Comparison of ENCODE assay signal across 17 cellular contexts in genomic region chr9:127497656-127498290, GRCh38. TPM values are rescaled to one million over a fixed set of nuclear protein-coding genes. Genes with fewer than 3 reads are reported as not detected.
DNase-seq lines count a peak whose midpoint lies in the region; ATAC-seq, FAIRE-seq and TF ChIP-seq lines count a peak whose summit lies in the region.
"Had no signal": no experiment of that assay in that cellular context is flagged by ENCODE, and none has a peak within 500 bp of the region (broad histone marks: within the 10 kb centered on the region; RNA-seq: fewer than 3 reads in every experiment).

No MANE protein-coding gene starts in this region.

- no peaks in the 10 kb centered on the region for H4K20me1 ChIP-seq in HepG2 (ENCODE audit: insufficient read depth, low read length)

- 95% methylated on average over 13 of the region's 13 CpGs for WGBS in HepG2 (ENCODE audit: low lambda C conversion rate)
- 100% methylated on average over 3 of the region's 13 CpGs for WGBS in right lobe of liver (ENCODE audit: insufficient coverage, low coverage, low lambda C conversion rate, missing lambda C conversion rate)
- WGBS in transverse colon (ENCODE audit: low coverage in 1 of 2), 2 donors, result 93% methylated on average over 13 of the region's 13 CpGs; no CpG with 5 or more reads in 1 of the 2 donors

- H3K36me3 ChIP-seq in HepG2 (replicated peaks in 1 of 2; ENCODE audit: control insufficient read depth in 1 of 2, insufficient read depth in 2 of 2, low read length in 2 of 2) (peaks cover 6 to 25% of the 10 kb centered on the region in 2 experiments; a peak in 4 of 5 replicates), right lobe of liver (peaks cover 3 to 37% (median 11%) of the 10 kb centered on the region in 4 donors), WERI-Rb-1 (peaks cover 27% of the 10 kb centered on the region), kidney (ENCODE audit: control insufficient read depth in 1 of 2, insufficient read depth in 2 of 2, low read length in 2 of 2) (peaks cover 9 to 13% of the 10 kb centered on the region in 2 donors), transverse colon (peaks cover 0 to 8% (median 2%) of the 10 kb centered on the region in 4 donors), upper lobe of right lung (peaks cover 68% of the 10 kb centered on the region)

- TF ChIP-seq EP300 in HepG2 (IDR thresholded peaks at IDR 0.05; ENCODE audit: low read depth in 2 of 2, low read length in 2 of 2) (no peak), HepG2 (CRISPR knock-in tag; IDR thresholded peaks at IDR 0.05; ENCODE audit: borderline replicate concordance) (no peak), transverse colon (IDR thresholded peaks at IDR 0.05; ENCODE audit: low read depth) (no peak)

- FAIRE-seq in HepG2 (lab: Jason Lieb, UNC) (no peak), kidney (lab: Jason Lieb, UNC) (no peak)
- FAIRE-seq: H54 had no signal

- no peak overlapping the region for H2AFZ ChIP-seq in HepG2 (ENCODE audit: low read length)

- TF ChIP-seq POLR2A in HepG2 (IDR thresholded peaks at IDR 0.05; ENCODE audit: insufficient read depth in 1 of 2, low read depth in 2 of 2, low read length in 2 of 2) (no peak), right lobe of liver (IDR thresholded peaks at IDR 0.05) (no peak), transverse colon (IDR thresholded peaks at IDR 0.05) (no peak)

- intact Hi-C loops in HepG2 (cut with micrococcal nuclease; ENCODE audit: unreplicated experiment), result no loop called here
- intact Hi-C loops in right lobe of liver (cut with DNase I), result no loop called here
- intact Hi-C loops in kidney (cut with DNase I), result no loop called here
- intact Hi-C loops in transverse colon (cut with DNase I; ENCODE audit: low total_unique reads), result no loop called here
- intact Hi-C loops in upper lobe of right lung (cut with DNase I), result loop anchor here (10.0 kb wide), 1 partner anchor 227 kb away; no protein-coding TSS in a partner anchor

- no peaks in the 10 kb centered on the region for H3K4me1 ChIP-seq in HepG2 (ENCODE audit: insufficient read depth, low read length)
- no peaks in the 10 kb centered on the region for H3K4me1 ChIP-seq in right lobe of liver
- H3K4me1 ChIP-seq in kidney (ENCODE audit: control insufficient read depth in 1 of 2, insufficient read depth in 1 of 2, low read depth in 1 of 2, low read length in 2 of 2), result peaks cover 0 to 7% of the 10 kb centered on the region in 2 donors
- H3K4me1 ChIP-seq in transverse colon, result peaks cover 0 to 21% (median 20%) of the 10 kb centered on the region in 4 donors
- peaks cover 6% of the 10 kb centered on the region for H3K4me1 ChIP-seq in upper lobe of right lung

- peak; percentile 33; the same call in 2 of the 3 replicates for ATAC-seq in HepG2
- no peak for ATAC-seq in right lobe of liver
- ATAC-seq in HG03521 (IDR thresholded peaks at IDR 0.05; ENCODE audit: unreplicated experiment), result no peak
- ATAC-seq in upper lobe of right lung, result no peak

- TF ChIP-seq CTCF in HepG2 (CRISPR knock-in tag; IDR thresholded peaks at IDR 0.05) (0 out of 2 replicates have a peak, but pooled peaks have one; percentile 3), right lobe of liver (IDR thresholded peaks at IDR 0.05) (no peak), WERI-Rb-1 (IDR thresholded peaks at IDR 0.05; ENCODE audit: low read depth, low read length) (no peak), kidney (IDR thresholded peaks at IDR 0.05; ENCODE audit: borderline replicate concordance, extremely low read depth, insufficient read depth) (no peak), transverse colon (IDR thresholded peaks at IDR 0.05) (no peak), upper lobe of right lung (IDR thresholded peaks at IDR 0.05) (no peak)

- H3K9me3 ChIP-seq in HepG2 (ENCODE audit: low read length), result no peaks in the 10 kb centered on the region
- no peaks in the 10 kb centered on the region for H3K9me3 ChIP-seq in right lobe of liver
- H3K9me3 ChIP-seq in WERI-Rb-1 (ENCODE audit: severe bottlenecking), result no peaks in the 10 kb centered on the region
- no peaks in the 10 kb centered on the region for H3K9me3 ChIP-seq in kidney (ENCODE audit: control insufficient read depth in 1 of 2, low read length in 2 of 2)
- no peaks in the 10 kb centered on the region for H3K9me3 ChIP-seq in transverse colon
- H3K9me3 ChIP-seq in upper lobe of right lung, result no peaks in the 10 kb centered on the region
- H3K9me3 ChIP-seq: SJSA1 had no signal

- no TSS peak for BruUV-seq in HepG2 (replicated peaks; lab: Mats Ljungman, UMichigan)

- no peak for TF ChIP-seq RAD21 in HepG2 (CRISPR knock-in tag; IDR thresholded peaks at IDR 0.05)

- no peaks in the 10 kb centered on the region for H3K79me2 ChIP-seq in HepG2 (ENCODE audit: insufficient read depth, low read length)

- H3K27ac ChIP-seq in HepG2 (ENCODE audit: extremely low read length, insufficient read depth, low read length) (no peak overlapping the region), right lobe of liver (no peak overlapping the region), WERI-Rb-1 (peak overlapping the region; percentile 90), kidney (ENCODE audit: low read depth in 2 of 2, low read length in 2 of 2) (no peak overlapping the region), transverse colon (no peak overlapping the region), upper lobe of right lung (no peak overlapping the region)
- H3K27ac ChIP-seq: SJSA1 had no signal

- H3K4me2 ChIP-seq in HepG2 (ENCODE audit: low read depth, low read length), result no peak overlapping the region

- H3K4me3 ChIP-seq in HepG2 (replicated peaks in 1 of 3; ENCODE audit: insufficient read depth in 1 of 3, low read depth in 2 of 3, low read length in 3 of 3) (no peak overlapping the region), right lobe of liver (no peak overlapping the region), WERI-Rb-1 (ENCODE audit: low read depth, low read length) (no peak overlapping the region), kidney (ENCODE audit: low read length in 2 of 2) (no peak overlapping the region), transverse colon (no peak overlapping the region), upper lobe of right lung (no peak overlapping the region)
- H3K4me3 ChIP-seq: SJSA1 had no signal

- in situ Hi-C loops in HepG2 (cut with HindIII; ENCODE audit: extremely low pct_ligation_motif_present, low pct_unique_long_range_greater_than_20kb), result no loop called here
- in situ Hi-C loops in transverse colon (cut with MboI; ENCODE audit: low pct_ligation_motif_present in 1 of 4, low pct_unique_long_range_greater_than_20kb in 1 of 4, low sequenced_read_pairs in 3 of 4), result no loop called here

- H3K27me3 ChIP-seq in HepG2 (ENCODE audit: control insufficient read depth in 1 of 2, insufficient read depth in 2 of 2, low read length in 2 of 2) (no peaks in the 10 kb centered on the region), right lobe of liver (no peaks in the 10 kb centered on the region), WERI-Rb-1 (ENCODE audit: insufficient read depth, low read depth, severe bottlenecking) (no peaks in the 10 kb centered on the region), transverse colon (no peaks in the 10 kb centered on the region), upper lobe of right lung (no peaks in the 10 kb centered on the region)
- H3K27me3 ChIP-seq: SJSA1 had no signal

- no peak overlapping the region for H3K9ac ChIP-seq in HepG2 (ENCODE audit: insufficient read depth, low read depth, low read length)
- no peak overlapping the region for H3K9ac ChIP-seq in kidney (ENCODE audit: low read length in 2 of 2)

- CTCF ChIA-PET in HepG2 (lab: Yijun Ruan, JAX; ENCODE audit: low intra/inter-chr PET ratio, low total read pairs), result no interaction called here

- DNase-seq in HepG2 (ENCODE audit: low spot score), result no peak
- no peak for DNase-seq in right lobe of liver
- no peak for DNase-seq in WERI-Rb-1
- peak; percentile 32 for DNase-seq in kidney
- no peak for DNase-seq in transverse colon
- DNase-seq in upper lobe of right lung, result no peak
- DNase-seq: ACHN; CD4-positive, alpha-beta T cell; NCI-H1436 treated with DMSO at 0.1 percent for 48 hours; NCI-H2029 treated with DMSO at 0.1 percent for 48 hours; NCI-H2171 treated with DMSO at 0.1 percent for 48 hours; NCI-H446 treated with DMSO at 0.1 percent for 48 hours; NCI-H748 treated with DMSO at 0.1 percent for 48 hours; OCI-M1 had no signal

- POLR2A ChIA-PET in HepG2 (lab: Yijun Ruan, JAX), result no interaction called here

RNA-seq across cellular contexts. Expression of gene LRSAM1, which starts 46.5 kb away (rescaled TPM):
- total RNA-seq in HepG2 (2016; rRNA removed; fragmentation: Illumina TruSeq; extraction: Trizol) (4.6 and 8.7 TPM in 2 replicates), right lobe of liver (10 to 100 TPM in 5 of 6 experiments, 1 to 10 TPM in 1; 9.4 to 13.3 (median 12.1) TPM), kidney (24.6 TPM), transverse colon (10 to 100 TPM; 16.2 to 39.2 (median 26.2) TPM), upper lobe of right lung (18.8 TPM)
- 1.5 and 1.7 TPM in 2 replicates for total RNA-seq in HepG2 (2016; cell fraction: cytosol; rRNA removed; fragmentation: Illumina TruSeq; extraction: Trizol; ENCODE audit: low read depth)
- 4.2 and 9.8 TPM in 2 replicates for total RNA-seq in HepG2 (2016; cell fraction: insoluble cytoplasmic fraction; rRNA removed; fragmentation: Illumina TruSeq; extraction: Trizol)
- 3.2 and 4.0 TPM in 2 replicates for total RNA-seq in HepG2 (2016; cell fraction: membrane; rRNA removed; fragmentation: Illumina TruSeq; extraction: Trizol)
- total RNA-seq in HepG2 (2016; cell fraction: nucleus; rRNA removed; fragmentation: Illumina TruSeq; extraction: Trizol), result 9.5 and 16.9 TPM in 2 replicates
- polyA plus RNA-seq in HepG2 (2011; rRNA removed) (10.2 and 12.2 TPM in 2 replicates), kidney (ENCODE audit: insufficient read depth, low read depth, low replicate concordance) (15.8 TPM)
- 4.1 and 5.2 TPM in 2 replicates for polyA plus RNA-seq in HepG2 (2011; cell fraction: cytosol; rRNA removed)
- 68.4 and 76.1 TPM in 2 replicates for polyA plus RNA-seq in HepG2 (2011; cell fraction: nucleus; rRNA removed)
- polyA plus RNA-seq in HepG2 (2012), result 10.0 and 14.6 TPM in 2 replicates
- 1.2 and 1.5 TPM in 2 replicates for polyA plus RNA-seq in HepG2 (2016; cell fraction: cytosol; fragmentation: Illumina TruSeq; extraction: Trizol; ENCODE audit: low read depth)
- 5.4 and 6.9 TPM in 2 replicates for polyA plus RNA-seq in HepG2 (2016; cell fraction: insoluble cytoplasmic fraction; fragmentation: Illumina TruSeq; extraction: Trizol; ENCODE audit: low read depth)
- polyA plus RNA-seq in HepG2 (2016; cell fraction: membrane; fragmentation: Illumina TruSeq; extraction: Trizol; ENCODE audit: low read depth), result 1.2 and 2.1 TPM in 2 replicates
- polyA plus RNA-seq in HepG2 (2016; cell fraction: nucleus; fragmentation: Illumina TruSeq; extraction: Trizol; ENCODE audit: insufficient read depth, low read depth), result 21.9 and 22.1 TPM in 2 replicates
- 7.6 and 11.4 TPM in 2 replicates for polyA minus RNA-seq in HepG2 (2011; rRNA and poly(A)+ RNA removed; ENCODE audit: low replicate concordance)
- polyA minus RNA-seq in HepG2 (2011; cell fraction: cytosol; rRNA and poly(A)+ RNA removed), result 4.2 and 4.4 TPM in 2 replicates
- polyA minus RNA-seq in HepG2 (2011; cell fraction: nucleus; rRNA and poly(A)+ RNA removed), result 25.4 and 32.1 TPM in 2 replicates

RNA-seq across cellular contexts. Expression of gene RPL12, which starts 46.6 kb away (rescaled TPM):
- 1,551 and 1,660 TPM in 2 replicates for total RNA-seq in HepG2 (2016; rRNA removed; fragmentation: Illumina TruSeq; extraction: Trizol)
- 6,549 and 6,971 TPM in 2 replicates for total RNA-seq in HepG2 (2016; cell fraction: cytosol; rRNA removed; fragmentation: Illumina TruSeq; extraction: Trizol; ENCODE audit: low read depth)
- total RNA-seq in HepG2 (2016; cell fraction: insoluble cytoplasmic fraction; rRNA removed; fragmentation: Illumina TruSeq; extraction: Trizol), result 1,601 and 1,648 TPM in 2 replicates
- total RNA-seq in HepG2 (2016; cell fraction: membrane; rRNA removed; fragmentation: Illumina TruSeq; extraction: Trizol), result 4,907 and 5,180 TPM in 2 replicates
- total RNA-seq in HepG2 (2016; cell fraction: nucleus; rRNA removed; fragmentation: Illumina TruSeq; extraction: Trizol), result 525 and 558 TPM in 2 replicates
- polyA plus RNA-seq in HepG2 (2011; rRNA removed), result 2,097 and 2,590 TPM in 2 replicates
- 3,919 and 3,963 TPM in 2 replicates for polyA plus RNA-seq in HepG2 (2011; cell fraction: cytosol; rRNA removed)
- polyA plus RNA-seq in HepG2 (2011; cell fraction: nucleus; rRNA removed), result 619 and 713 TPM in 2 replicates
- polyA plus RNA-seq in HepG2 (2012), result 2,179 and 2,497 TPM in 2 replicates
- 11,205 and 11,665 TPM in 2 replicates for polyA plus RNA-seq in HepG2 (2016; cell fraction: cytosol; fragmentation: Illumina TruSeq; extraction: Trizol; ENCODE audit: low read depth)
- polyA plus RNA-seq in HepG2 (2016; cell fraction: insoluble cytoplasmic fraction; fragmentation: Illumina TruSeq; extraction: Trizol; ENCODE audit: low read depth), result 2,434 and 2,480 TPM in 2 replicates
- 6,884 and 7,463 TPM in 2 replicates for polyA plus RNA-seq in HepG2 (2016; cell fraction: membrane; fragmentation: Illumina TruSeq; extraction: Trizol; ENCODE audit: low read depth)
- 1,156 and 1,223 TPM in 2 replicates for polyA plus RNA-seq in HepG2 (2016; cell fraction: nucleus; fragmentation: Illumina TruSeq; extraction: Trizol; ENCODE audit: insufficient read depth, low read depth)
- 706 and 1,371 TPM in 2 replicates for polyA minus RNA-seq in HepG2 (2011; rRNA and poly(A)+ RNA removed; ENCODE audit: low replicate concordance)
- 461 and 478 TPM in 2 replicates for polyA minus RNA-seq in HepG2 (2011; cell fraction: cytosol; rRNA and poly(A)+ RNA removed)
- 198 and 299 TPM in 2 replicates for polyA minus RNA-seq in HepG2 (2011; cell fraction: nucleus; rRNA and poly(A)+ RNA removed)
- total RNA-seq in right lobe of liver, result 100 to 1,000 TPM; 271 to 907 (median 364) TPM
- total RNA-seq in kidney, result 985 TPM
- polyA plus RNA-seq in kidney (ENCODE audit: insufficient read depth, low read depth, low replicate concordance), result 1,980 TPM
- total RNA-seq in transverse colon, result 1,000 to 10,000 TPM; 1,054 to 2,042 (median 1,540) TPM
- total RNA-seq in upper lobe of right lung, result 1,020 TPM
